ENCODE assay signal across 8 cellular contexts in genomic region chr13:95644611-95645052, GRCh38. TPM values are rescaled to one million over a fixed set of nuclear protein-coding genes. Genes with fewer than 3 reads are reported as not detected.
A peak's percentile ranks its signal among the peaks of the same experiment; 100 is the strongest.
DNase-seq lines count a peak whose midpoint lies in the region; ATAC-seq and TF ChIP-seq lines count a peak whose summit lies in the region.

TSS of gene DZIP1 (minus strand) at chr13:95644706. CDS start at chr13:95642029, 2,677 bp downstream.

- peak within 1 kb of the TSS; percentile 66 for H3K4me3 ChIP-seq in HUES48 (ENCODE audit: low read depth, low read length)
- peak within 1 kb of the TSS; percentile 21 to 71 (median 48) for H3K4me3 ChIP-seq in spleen

- intact Hi-C loops in CD14-positive monocyte (cut with micrococcal nuclease) (no loop called here), spleen (cut with DNase I; ENCODE audit: low total_unique reads) (no loop called here)

- H3K4me1 ChIP-seq in HUES48 (ENCODE audit: control insufficient read depth, insufficient read depth, low read length) (peaks cover 26% of the 10 kb centered on the region), spleen (peaks cover 10 to 41% (median 25%) of the 10 kb centered on the region in 6 donors)

- H3K9me3 ChIP-seq in HUES48 (ENCODE audit: control insufficient read depth, insufficient read depth, low read length) (no peaks in the 10 kb centered on the region), spleen (no peaks in the 10 kb centered on the region)

- peaks cover 20% of the 10 kb centered on the region for H3K4me1 Mint-ChIP-seq in CD14-positive monocyte

- H3K27me3 ChIP-seq in HUES48 (ENCODE audit: control insufficient read depth, insufficient read depth, low read length), result peaks cover 17% of the 10 kb centered on the region
- H3K27me3 ChIP-seq in spleen (replicated peaks in 1 of 7), result peaks cover 0 to 66% (median 41%) of the 10 kb centered on the region in 7 donors

- peaks cover 52 to 62% (median 56%) of the 10 kb centered on the region in 3 donors for H3K27me3 Mint-ChIP-seq in CD14-positive monocyte (ENCODE audit: low read depth in 3 of 3)

- H3K27ac ChIP-seq in HUES48 (ENCODE audit: low read depth, low read length), result peak within 1 kb of the TSS; percentile 72
- peak within 1 kb of the TSS in 6 of 8 donors; percentile 33 to 61 (median 47) for H3K27ac ChIP-seq in spleen

- H3K9me3 Mint-ChIP-seq in CD14-positive monocyte, result peaks cover 0 to 20% (median 3%) of the 10 kb centered on the region in 7 donors

- no peak within 1 kb of the TSS for H3K27ac Mint-ChIP-seq in CD14-positive monocyte

- no peak for TF ChIP-seq CTCF in CD14-positive monocyte (IDR thresholded peaks at IDR 0.05)
- no peak for TF ChIP-seq CTCF in spleen (IDR thresholded peaks at IDR 0.05 in 8 of 11, conservative IDR thresholded peaks at IDR 0.05 in 3 of 11)

- TF ChIP-seq POLR2A in spleen (IDR thresholded peaks at IDR 0.05), result no peak

- H3K9ac ChIP-seq in HUES48 (ENCODE audit: low read depth, low read length), result peak within 1 kb of the TSS; percentile 36

- peak; percentile 74 for ATAC-seq in GM18907 (IDR thresholded peaks at IDR 0.05; ENCODE audit: unreplicated experiment)
- ATAC-seq in HG02981 (IDR thresholded peaks at IDR 0.05; ENCODE audit: unreplicated experiment), result no peak

- WGBS in spleen, 5 donors, result 3 to 4% (median 4%) methylated on average over 27 to 30 of the region's 30 CpGs

- peaks cover 9% of the 10 kb centered on the region for H3K36me3 ChIP-seq in HUES48 (ENCODE audit: control insufficient read depth, insufficient read depth, low read length)
- no peaks in the 10 kb centered on the region for H3K36me3 ChIP-seq in spleen

- peak within 1 kb of the TSS; percentile 78 to 88 for H3K4me3 Mint-ChIP-seq in CD14-positive monocyte

- peaks cover 0 to 8% of the 10 kb centered on the region in 2 donors for H3K36me3 Mint-ChIP-seq in CD14-positive monocyte

- no peak for DNase-seq in CD14-positive monocyte (ENCODE audit: low spot score)
- DNase-seq in SHP77 treated with DMSO at 0.1 percent for 48 hours (lab: John Stamatoyannopoulos, UW), result peak; percentile 94
- DNase-seq in cortex of kidney (lab: John Stamatoyannopoulos, UW), result peak; percentile 27
- DNase-seq in kidney glomerular epithelial cell (lab: John Stamatoyannopoulos, UW), result peak; percentile 47
- DNase-seq in spleen, result peak; percentile 77

RNA-seq across cellular contexts. Expression of gene DZIP1, which starts in this region (rescaled TPM):
- polyA plus RNA-seq in CD14-positive monocyte (not detected), spleen (1 to 10 TPM; 2.9 to 4.0 (median 3.5) TPM)
- total RNA-seq in spleen, result 1 to 10 TPM; 4.4 to 8.5 (median 5.9) TPM
